ENCODE assay signal across 2 cellular contexts in genomic region chr2:65185012-65185411, GRCh38.
TF ChIP-seq lines count a peak whose summit lies in the region.

No MANE protein-coding gene starts in this region.

TF ChIP-seq in HepG2, 621 proteins besides CTCF, POLR2A, EP300 and RAD21 (continues in another document):
- TF ChIP-seq ZNF768 (CRISPR knock-in tag; IDR thresholded peaks at IDR 0.05) (peak; percentile 89), ADNP (CRISPR knock-in tag; IDR thresholded peaks at IDR 0.05) (peak; percentile 54; the same call in 1 of the 2 replicates), MATR3 (CRISPR knock-in tag; IDR thresholded peaks at IDR 0.05) (no peak), ZC3H13 (CRISPR knock-in tag; IDR thresholded peaks at IDR 0.05) (no peak), ZNF263 (CRISPR knock-in tag; IDR thresholded peaks at IDR 0.05) (no peak), ZNF101 (CRISPR knock-in tag; IDR thresholded peaks at IDR 0.05; ENCODE audit: borderline replicate concordance, low read depth) (no peak), AKNA (CRISPR knock-in tag; IDR thresholded peaks at IDR 0.05; ENCODE audit: borderline replicate concordance) (no peak), ZNF781 (CRISPR knock-in tag; IDR thresholded peaks at IDR 0.05; ENCODE audit: borderline replicate concordance, not compliant biosample characterization) (no peak), ELF4 (CRISPR knock-in tag; IDR thresholded peaks at IDR 0.05; ENCODE audit: borderline replicate concordance) (no peak), KDM1A (CRISPR knock-in tag; IDR thresholded peaks at IDR 0.05) (0 out of 2 replicates have a peak, but pooled peaks have one; percentile 63)
- TF ChIP-seq, protein P1, sequence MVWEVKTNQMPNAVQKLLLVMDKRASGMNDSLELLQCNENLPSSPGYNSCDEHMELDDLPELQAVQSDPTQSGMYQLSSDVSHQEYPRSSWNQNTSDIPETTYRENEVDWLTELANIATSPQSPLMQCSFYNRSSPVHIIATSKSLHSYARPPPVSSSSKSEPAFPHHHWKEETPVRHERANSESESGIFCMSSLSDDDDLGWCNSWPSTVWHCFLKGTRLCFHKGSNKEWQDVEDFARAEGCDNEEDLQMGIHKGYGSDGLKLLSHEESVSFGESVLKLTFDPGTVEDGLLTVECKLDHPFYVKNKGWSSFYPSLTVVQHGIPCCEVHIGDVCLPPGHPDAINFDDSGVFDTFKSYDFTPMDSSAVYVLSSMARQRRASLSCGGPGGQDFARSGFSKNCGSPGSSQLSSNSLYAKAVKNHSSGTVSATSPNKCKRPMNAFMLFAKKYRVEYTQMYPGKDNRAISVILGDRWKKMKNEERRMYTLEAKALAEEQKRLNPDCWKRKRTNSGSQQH (CRISPR knock-in tag; IDR thresholded peaks at IDR 0.05; ENCODE audit: low read depth), result no peak
- TF ChIP-seq, protein P2, sequence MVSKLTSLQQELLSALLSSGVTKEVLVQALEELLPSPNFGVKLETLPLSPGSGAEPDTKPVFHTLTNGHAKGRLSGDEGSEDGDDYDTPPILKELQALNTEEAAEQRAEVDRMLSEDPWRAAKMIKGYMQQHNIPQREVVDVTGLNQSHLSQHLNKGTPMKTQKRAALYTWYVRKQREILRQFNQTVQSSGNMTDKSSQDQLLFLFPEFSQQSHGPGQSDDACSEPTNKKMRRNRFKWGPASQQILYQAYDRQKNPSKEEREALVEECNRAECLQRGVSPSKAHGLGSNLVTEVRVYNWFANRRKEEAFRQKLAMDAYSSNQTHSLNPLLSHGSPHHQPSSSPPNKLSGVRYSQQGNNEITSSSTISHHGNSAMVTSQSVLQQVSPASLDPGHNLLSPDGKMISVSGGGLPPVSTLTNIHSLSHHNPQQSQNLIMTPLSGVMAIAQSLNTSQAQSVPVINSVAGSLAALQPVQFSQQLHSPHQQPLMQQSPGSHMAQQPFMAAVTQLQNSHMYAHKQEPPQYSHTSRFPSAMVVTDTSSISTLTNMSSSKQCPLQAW (CRISPR knock-in tag; IDR thresholded peaks at IDR 0.05), result no peak
- TF ChIP-seq, protein P3, sequence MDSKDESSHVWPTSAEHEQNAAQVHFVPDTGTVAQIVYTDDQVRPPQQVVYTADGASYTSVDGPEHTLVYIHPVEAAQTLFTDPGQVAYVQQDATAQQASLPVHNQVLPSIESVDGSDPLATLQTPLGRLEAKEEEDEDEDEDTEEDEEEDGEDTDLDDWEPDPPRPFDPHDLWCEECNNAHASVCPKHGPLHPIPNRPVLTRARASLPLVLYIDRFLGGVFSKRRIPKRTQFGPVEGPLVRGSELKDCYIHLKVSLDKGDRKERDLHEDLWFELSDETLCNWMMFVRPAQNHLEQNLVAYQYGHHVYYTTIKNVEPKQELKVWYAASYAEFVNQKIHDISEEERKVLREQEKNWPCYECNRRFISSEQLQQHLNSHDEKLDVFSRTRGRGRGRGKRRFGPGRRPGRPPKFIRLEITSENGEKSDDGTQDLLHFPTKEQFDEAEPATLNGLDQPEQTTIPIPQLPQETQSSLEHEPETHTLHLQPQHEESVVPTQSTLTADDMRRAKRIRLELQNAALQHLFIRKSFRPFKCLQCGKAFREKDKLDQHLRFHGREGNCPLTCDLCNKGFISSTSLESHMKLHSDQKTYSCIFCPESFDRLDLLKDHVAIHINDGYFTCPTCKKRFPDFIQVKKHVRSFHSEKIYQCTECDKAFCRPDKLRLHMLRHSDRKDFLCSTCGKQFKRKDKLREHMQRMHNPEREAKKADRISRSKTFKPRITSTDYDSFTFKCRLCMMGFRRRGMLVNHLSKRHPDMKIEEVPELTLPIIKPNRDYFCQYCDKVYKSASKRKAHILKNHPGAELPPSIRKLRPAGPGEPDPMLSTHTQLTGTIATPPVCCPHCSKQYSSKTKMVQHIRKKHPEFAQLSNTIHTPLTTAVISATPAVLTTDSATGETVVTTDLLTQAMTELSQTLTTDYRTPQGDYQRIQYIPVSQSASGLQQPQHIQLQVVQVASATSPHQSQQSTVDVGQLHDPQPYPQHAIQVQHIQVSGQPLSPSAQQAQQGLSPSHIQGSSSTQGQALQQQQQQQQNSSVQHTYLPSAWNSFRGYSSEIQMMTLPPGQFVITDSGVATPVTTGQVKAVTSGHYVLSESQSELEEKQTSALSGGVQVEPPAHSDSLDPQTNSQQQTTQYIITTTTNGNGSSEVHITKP (CRISPR knock-in tag; IDR thresholded peaks at IDR 0.05; ENCODE audit: low read depth), result no peak

TF ChIP-seq in H1, 55 proteins besides CTCF, POLR2A, EP300 and RAD21:
- peak; percentile 60; the same call in 1 of the 2 replicates for TF ChIP-seq KDM1A (IDR thresholded peaks at IDR 0.05; ENCODE audit: borderline replicate concordance, low read length)
- TF ChIP-seq, protein P4, sequence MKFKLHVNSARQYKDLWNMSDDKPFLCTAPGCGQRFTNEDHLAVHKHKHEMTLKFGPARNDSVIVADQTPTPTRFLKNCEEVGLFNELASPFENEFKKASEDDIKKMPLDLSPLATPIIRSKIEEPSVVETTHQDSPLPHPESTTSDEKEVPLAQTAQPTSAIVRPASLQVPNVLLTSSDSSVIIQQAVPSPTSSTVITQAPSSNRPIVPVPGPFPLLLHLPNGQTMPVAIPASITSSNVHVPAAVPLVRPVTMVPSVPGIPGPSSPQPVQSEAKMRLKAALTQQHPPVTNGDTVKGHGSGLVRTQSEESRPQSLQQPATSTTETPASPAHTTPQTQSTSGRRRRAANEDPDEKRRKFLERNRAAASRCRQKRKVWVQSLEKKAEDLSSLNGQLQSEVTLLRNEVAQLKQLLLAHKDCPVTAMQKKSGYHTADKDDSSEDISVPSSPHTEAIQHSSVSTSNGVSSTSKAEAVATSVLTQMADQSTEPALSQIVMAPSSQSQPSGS (IDR thresholded peaks at IDR 0.05; ENCODE audit: low read length), result no peak
